Comparison of ENCODE assay signal across 16 cellular contexts in the genomic region with DNA sequence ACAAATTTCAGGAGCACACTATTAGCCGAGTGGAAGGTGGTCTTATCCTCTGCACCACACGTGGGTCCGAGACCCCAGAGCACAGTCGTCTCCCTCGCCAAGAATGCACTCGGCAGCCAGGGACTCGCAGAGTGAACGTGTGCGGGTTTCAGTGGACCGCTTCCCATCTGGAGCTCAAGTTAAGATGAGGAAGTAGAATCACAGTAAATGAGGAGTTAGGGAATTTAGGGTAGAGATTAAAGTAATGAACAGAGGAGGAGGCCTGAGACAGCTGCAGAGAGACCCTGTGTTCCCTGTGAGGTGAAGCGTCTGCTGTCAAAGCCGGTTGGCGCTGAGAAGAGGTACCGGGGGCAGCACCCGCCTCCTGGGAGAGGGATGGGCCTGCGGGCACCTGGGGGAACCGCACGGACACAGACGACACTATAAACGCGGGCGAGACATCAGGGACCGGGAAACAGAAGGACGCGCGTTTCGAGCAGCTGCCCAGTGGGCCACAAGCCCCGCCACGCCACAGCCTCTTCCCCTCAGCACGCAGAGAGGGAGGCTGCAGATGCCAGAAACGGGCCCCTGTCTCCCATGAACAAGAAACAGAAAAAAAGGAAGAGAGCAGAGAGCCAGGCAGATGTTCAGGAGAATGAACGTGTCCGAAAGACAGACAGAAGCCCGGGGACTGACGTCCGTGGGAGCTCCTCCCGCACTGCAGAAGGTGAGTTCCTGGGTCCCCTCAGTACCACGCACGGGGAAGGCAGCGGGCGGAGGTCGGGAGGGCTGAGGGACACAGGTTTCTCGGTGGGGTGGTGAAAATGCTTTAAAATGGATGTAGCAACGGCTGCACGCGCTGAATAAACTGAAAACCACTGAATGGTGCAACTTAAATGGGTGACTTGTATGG. TPM values are rescaled to one million over a fixed set of nuclear protein-coding genes. Genes with fewer than 3 reads are reported as not detected.
DNase-seq lines count a peak whose midpoint lies in the region; ATAC-seq and TF ChIP-seq lines count a peak whose summit lies in the region.
"Had no signal": no experiment of that assay in that cellular context is flagged by ENCODE, and none has a peak within 500 bp of the region (broad histone marks: within the 10 kb centered on the region; RNA-seq: fewer than 3 reads in every experiment).

No MANE protein-coding gene starts in this region.

- H3K27ac ChIP-seq in fibroblast of lung (ENCODE audit: insufficient read depth, low read length) = peak overlapping the region; percentile 97
- no peak overlapping the region for H3K27ac ChIP-seq in smooth muscle cell (ENCODE audit: low read depth)
- H3K27ac ChIP-seq: gastrocnemius medialis had no signal

- H3K79me2 ChIP-seq in fibroblast of lung (ENCODE audit: control insufficient read depth, insufficient read depth, low read length) (no peaks in the 10 kb centered on the region), smooth muscle cell (ENCODE audit: low read depth) (no peaks in the 10 kb centered on the region)

- H3K9ac ChIP-seq in fibroblast of lung (ENCODE audit: insufficient read depth, low read length) (peak overlapping the region; percentile 44), smooth muscle cell (ENCODE audit: low read depth) (no peak overlapping the region)

- no peaks in the 10 kb centered on the region for H4K20me1 ChIP-seq in fibroblast of lung (ENCODE audit: control insufficient read depth, extremely low read depth, insufficient read depth, low read length)
- H4K20me1 ChIP-seq in smooth muscle cell (ENCODE audit: low read depth) = no peaks in the 10 kb centered on the region

- peaks cover 11% of the 10 kb centered on the region for H3K27me3 ChIP-seq in fibroblast of lung (ENCODE audit: control insufficient read depth, insufficient read depth, low read length)
- peaks cover 32% of the 10 kb centered on the region for H3K27me3 ChIP-seq in smooth muscle cell (ENCODE audit: low read depth)

- peaks cover 22% of the 10 kb centered on the region for H3K4me1 ChIP-seq in fibroblast of lung (ENCODE audit: control insufficient read depth, extremely low read depth, insufficient read depth, low read length)
- H3K4me1 ChIP-seq in smooth muscle cell (ENCODE audit: low read depth) = no peaks in the 10 kb centered on the region
- H3K4me1 ChIP-seq: Caco-2, gastrocnemius medialis had no signal

- no peaks in the 10 kb centered on the region for H3F3A ChIP-seq in smooth muscle cell (ENCODE audit: low read depth)

- TF ChIP-seq CTCF in fibroblast of lung (conservative IDR thresholded peaks at IDR 0.05 in 1 of 2, IDR thresholded peaks at IDR 0.05 in 1 of 2; ENCODE audit: low read depth in 1 of 2, low read length in 2 of 2) (no peak), smooth muscle cell (IDR thresholded peaks at IDR 0.05; ENCODE audit: borderline replicate concordance, insufficient read depth, poor library complexity, severe bottlenecking) (no peak)

- H3K4me3 ChIP-seq in fibroblast of lung (replicated peaks in 1 of 4; ENCODE audit: control extremely low read depth in 1 of 4, insufficient read depth in 1 of 4, low read depth in 3 of 4, low read length in 4 of 4) (peak overlapping the region; percentile 13 to 39 (median 17)), smooth muscle cell (no peak overlapping the region)
- H3K4me3 ChIP-seq: gastrocnemius medialis had no signal

- 94% methylated on average over 46 of the region's 46 CpGs for WGBS in smooth muscle cell (ENCODE audit: low lambda C conversion rate)

- ATAC-seq in HG02885 (IDR thresholded peaks at IDR 0.05; ENCODE audit: poor library complexity, unreplicated experiment) (peak; percentile 11), HG03439 (IDR thresholded peaks at IDR 0.05; ENCODE audit: unreplicated experiment) (no peak)

- H3K4me2 ChIP-seq in fibroblast of lung (ENCODE audit: extremely low read depth, insufficient read depth, low read length) (peak overlapping the region; percentile 91), smooth muscle cell (peak overlapping the region; percentile 52)

- DNase-seq in OCI-M1 (lab: John Stamatoyannopoulos, UW) (peak; percentile 37), fibroblast of lung (ENCODE audit: low read depth in 2 of 2) (no peak), smooth muscle cell (lab: John Stamatoyannopoulos, UW; ENCODE audit: unreplicated experiment) (no peak), NCI-H82 treated with DMSO at 0.1 percent for 48 hours (lab: John Stamatoyannopoulos, UW; ENCODE audit: unreplicated experiment) (no peak), globus pallidus (ENCODE audit: low spot score) (no peak)
- DNase-seq: activated CD4-positive, alpha-beta T cell treated with anti-CD3 and anti-CD28 coated beads for 48 hours; effector CD4-positive, alpha-beta T cell; islet precursor cell; naive thymus-derived CD4-positive, alpha-beta T cell; NCI-H1105 treated with DMSO at 0.1 percent for 48 hours; NCI-H526 treated with DMSO at 0.1 percent for 48 hours had no signal

- H3K36me3 ChIP-seq in fibroblast of lung (ENCODE audit: control insufficient read depth, insufficient read depth, low read length) (no peaks in the 10 kb centered on the region), smooth muscle cell (ENCODE audit: low read depth) (no peaks in the 10 kb centered on the region)
- H3K36me3 ChIP-seq: gastrocnemius medialis had no signal

- H2AFZ ChIP-seq in fibroblast of lung (ENCODE audit: low read length) = peak overlapping the region; percentile 43
- no peak overlapping the region for H2AFZ ChIP-seq in smooth muscle cell (ENCODE audit: low read depth)

- H3K9me3 ChIP-seq in fibroblast of lung (ENCODE audit: control insufficient read depth, insufficient read depth, low read depth, low read length) = no peaks in the 10 kb centered on the region
- no peaks in the 10 kb centered on the region for H3K9me3 ChIP-seq in smooth muscle cell (replicated peaks; ENCODE audit: low read depth)
- H3K9me3 ChIP-seq: Caco-2, gastrocnemius medialis had no signal

RNA-seq across cellular contexts. Expression of a gene that starts 5.4 kb away (rescaled TPM):
- 6.4 and 10.1 TPM in 2 replicates for total RNA-seq in fibroblast of lung
- 0.42 and 0.53 TPM in 2 replicates for polyA plus RNA-seq in fibroblast of lung
- 1.1 and 1.8 TPM in 2 replicates for polyA plus RNA-seq in fibroblast of lung (2012)
- polyA minus RNA-seq in fibroblast of lung (ENCODE audit: low replicate concordance) = 0.27 and 0.52 TPM in 2 replicates
- not detected in 2 replicates for total RNA-seq in smooth muscle cell
- 0.17 and 0.34 TPM in 2 replicates for polyA plus RNA-seq in smooth muscle cell
- total RNA-seq: Caco-2; naive thymus-derived CD4-positive, alpha-beta T cell had no signal
- polyA plus RNA-seq: naive thymus-derived CD4-positive, alpha-beta T cell; right cardiac atrium had no signal
